Comparison of ENCODE assay signal across 1 cellular context in genomic region chr7:12582362-12582761, GRCh38.
TF ChIP-seq lines count a peak whose summit lies in the region.

No MANE protein-coding gene starts in this region.

TF ChIP-seq in K562, 482 proteins besides CTCF, POLR2A, EP300 and RAD21 (continued from another document):
- TF ChIP-seq TFAP4 (CRISPR knock-in tag; IDR thresholded peaks at IDR 0.05; ENCODE audit: borderline replicate concordance) (no peak), MGA (IDR thresholded peaks at IDR 0.05) (no peak), ZFP1 (CRISPR knock-in tag; IDR thresholded peaks at IDR 0.05) (no peak), RREB1 (CRISPR knock-in tag; IDR thresholded peaks at IDR 0.05) (no peak), TRIM24 (IDR thresholded peaks at IDR 0.05) (no peak), PRDM10 (IDR thresholded peaks at IDR 0.05; ENCODE audit: partially characterized antibody) (no peak), E2F6 (IDR thresholded peaks at IDR 0.05; ENCODE audit: borderline replicate concordance in 1 of 2, extremely low read depth in 1 of 2, insufficient read depth in 1 of 2, insufficient read length in 1 of 2, low read depth in 1 of 2, low read length in 1 of 2, poor library complexity in 1 of 2, severe bottlenecking in 1 of 2) (no peak), ZNF274 (IDR thresholded peaks at IDR 0.05; ENCODE audit: borderline replicate concordance, low read depth, low read length) (no peak), BCL6 (CRISPR knock-in tag; IDR thresholded peaks at IDR 0.05) (no peak)
